Comparison of ENCODE assay signal across 23 cellular contexts in the genomic region with DNA sequence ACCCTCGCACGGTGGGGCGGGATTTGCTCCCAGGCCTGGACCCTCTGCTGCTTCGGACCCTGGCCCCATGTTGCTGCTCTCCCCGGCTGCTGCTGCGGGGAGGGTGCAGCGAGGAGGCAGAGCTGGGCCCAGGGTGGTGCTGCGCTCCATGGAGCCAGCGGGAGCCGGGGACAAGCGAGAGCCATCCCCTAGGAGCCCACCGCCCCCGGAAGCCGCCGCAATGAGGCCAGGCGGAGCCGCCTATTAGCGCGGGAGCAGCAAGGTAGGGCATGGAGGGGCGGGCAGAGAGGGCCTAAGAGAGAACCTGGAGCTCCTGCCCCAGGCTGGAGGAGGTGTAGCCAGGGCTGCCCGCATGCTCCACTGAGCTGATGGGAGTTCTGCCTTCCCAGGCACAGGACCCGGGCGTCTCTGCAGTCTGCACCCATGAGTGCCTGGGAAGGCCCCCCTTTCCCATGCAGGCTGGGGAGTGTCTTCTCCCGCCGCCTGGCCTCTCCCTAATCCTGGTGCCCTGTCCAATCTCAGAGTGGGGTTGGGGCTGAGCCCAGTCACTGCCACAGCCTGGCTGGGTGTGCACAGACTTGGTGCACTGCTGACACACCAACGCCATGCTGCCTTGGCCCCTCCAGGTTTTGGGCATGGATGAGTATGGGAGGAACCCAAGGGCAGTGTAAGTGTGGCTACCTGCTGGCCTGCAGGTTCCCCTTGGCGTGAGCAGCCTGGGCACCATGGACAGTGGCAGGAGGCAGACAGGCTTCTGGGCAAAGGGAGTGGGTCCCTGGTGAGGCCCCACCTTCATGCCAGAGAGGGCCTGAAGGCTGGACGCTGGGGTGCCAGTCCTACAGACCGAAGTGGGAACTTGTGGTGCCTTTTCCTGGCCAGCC.
DNase-seq lines count a peak whose midpoint lies in the region; ATAC-seq, FAIRE-seq and TF ChIP-seq lines count a peak whose summit lies in the region.
"Had no signal": no experiment of that assay in that cellular context is flagged by ENCODE, and none has a peak within 500 bp of the region (broad histone marks: within the 10 kb centered on the region; RNA-seq: fewer than 3 reads in every experiment).

No MANE protein-coding gene starts in this region.

- H3K27me3 ChIP-seq in GM12878 (replicated peaks in 1 of 2; ENCODE audit: control insufficient read depth in 2 of 2, insufficient read depth in 2 of 2, low read length in 1 of 2) (no peaks in the 10 kb centered on the region), neuronal stem cell (ENCODE audit: control insufficient read depth in 3 of 3, insufficient read depth in 3 of 3, low read depth in 1 of 3, low read length in 3 of 3) (no peaks in the 10 kb centered on the region), upper lobe of left lung (no peaks in the 10 kb centered on the region)
- H3K27me3 ChIP-seq: BLaER1, SJCRH30 had no signal

- no peak overlapping the region for H4K91ac ChIP-seq in neuronal stem cell (ENCODE audit: low read depth, low read length, poor library complexity)

- TF ChIP-seq CTCF in GM12878 (IDR thresholded peaks at IDR 0.05 in 2 of 3, conservative IDR thresholded peaks at IDR 0.05 in 1 of 3; ENCODE audit: control insufficient read depth in 2 of 3, extremely low read depth in 1 of 3, insufficient read depth in 1 of 3, low read depth in 3 of 3, low read length in 3 of 3) (no peak), upper lobe of left lung (IDR thresholded peaks at IDR 0.05) (no peak), RWPE1 (conservative IDR thresholded peaks at IDR 0.05; ENCODE audit: low read depth) (no peak)

- H4K20me1 ChIP-seq in GM12878 (ENCODE audit: control insufficient read depth, insufficient read depth) = no peaks in the 10 kb centered on the region
- H4K20me1 ChIP-seq: BLaER1 had no signal

- no peaks in the 10 kb centered on the region for H3K36me3 ChIP-seq in GM12878 (ENCODE audit: control insufficient read depth in 2 of 2, insufficient read depth in 2 of 2, low read length in 1 of 2)
- no peaks in the 10 kb centered on the region for H3K36me3 ChIP-seq in neuronal stem cell (replicated peaks in 1 of 2; ENCODE audit: control insufficient read depth in 2 of 2, insufficient read depth in 2 of 2, low read length in 2 of 2)
- H3K36me3 ChIP-seq in upper lobe of left lung = no peaks in the 10 kb centered on the region
- H3K36me3 ChIP-seq: BLaER1, SJCRH30 had no signal

- TF ChIP-seq POLR2A in GM12878 (IDR thresholded peaks at IDR 0.05; ENCODE audit: low read depth, low read length) = no peak
- no peak for TF ChIP-seq POLR2A in upper lobe of left lung (IDR thresholded peaks at IDR 0.05)

- ATAC-seq in GM12878 = no peak
- ATAC-seq in upper lobe of left lung (ENCODE audit: low FRiP score in 2 of 2) = peak; percentile 25 to 37
- no peak for ATAC-seq in HG03045 (IDR thresholded peaks at IDR 0.05; ENCODE audit: unreplicated experiment)
- ATAC-seq in left lobe of liver = no peak
- ATAC-seq: CD8-positive, alpha-beta T cell; PC-3 had no signal

- H2AFZ ChIP-seq in GM12878 (ENCODE audit: control insufficient read depth, low read depth, low read length) = no peak overlapping the region
- H2AFZ ChIP-seq in neuronal stem cell (ENCODE audit: low read length) = no peak overlapping the region

- BruUV-seq in GM12878 (replicated peaks; lab: Mats Ljungman, UMichigan) = no TSS peak

- H2BK12ac ChIP-seq in neuronal stem cell (ENCODE audit: low read length) = no peak overlapping the region

- no peak overlapping the region for H3K4ac ChIP-seq in neuronal stem cell (ENCODE audit: low read length)

- H2BK15ac ChIP-seq in neuronal stem cell (ENCODE audit: low read length) = peak overlapping the region; percentile 77

- H3K4me2 ChIP-seq in GM12878 (ENCODE audit: control insufficient read depth, insufficient read depth) (no peak overlapping the region), neuronal stem cell (ENCODE audit: insufficient read depth, low read length, poor library complexity, severe bottlenecking) (no peak overlapping the region)
- H3K4me2 ChIP-seq: BLaER1, KMS-11 had no signal

- intact Hi-C loops in GM12878 (cut with micrococcal nuclease; ENCODE audit: unreplicated experiment) = no loop called here

- H3K9ac ChIP-seq in GM12878 (ENCODE audit: control insufficient read depth, insufficient read depth, low read length) (no peak overlapping the region), neuronal stem cell (ENCODE audit: low read depth, low read length, poor library complexity) (peak overlapping the region; percentile 25)
- H3K9ac ChIP-seq: BLaER1, KMS-11 had no signal

- SMC1A ChIA-PET in GM12878 (lab: Charles Lee; ENCODE audit: uncharacterized antibody, unreplicated experiment) = interaction anchor here (0.6 to 1.7 kb wide), 3 partner anchors 11 to 134 kb away, joined by 3 to 4 read pairs (median 4); no protein-coding TSS in a partner anchor

- H3K79me2 ChIP-seq in GM12878 (ENCODE audit: control insufficient read depth, insufficient read depth, low read length) = no peaks in the 10 kb centered on the region

- H3K4me3 ChIP-seq in GM12878 = no peak overlapping the region
- no peak overlapping the region for H3K4me3 ChIP-seq in neuronal stem cell (ENCODE audit: low read length in 2 of 2)
- no peak overlapping the region for H3K4me3 ChIP-seq in upper lobe of left lung
- H3K4me3 ChIP-seq: BLaER1, SJCRH30 had no signal

- H3K27ac ChIP-seq in GM12878 (ENCODE audit: control insufficient read depth, insufficient read depth) (no peak overlapping the region), neuronal stem cell (replicated peaks; ENCODE audit: low read length) (no peak overlapping the region), upper lobe of left lung (no peak overlapping the region), RWPE1 (no peak overlapping the region)
- H3K27ac ChIP-seq: BLaER1, KMS-11, SJCRH30 had no signal

- no peaks in the 10 kb centered on the region for H3K79me1 ChIP-seq in neuronal stem cell (ENCODE audit: low read depth, low read length)

- H2BK120ac ChIP-seq in neuronal stem cell (ENCODE audit: low read depth, low read length) = no peak overlapping the region

- peak overlapping the region; percentile 61 for H3K23ac ChIP-seq in neuronal stem cell (ENCODE audit: low read depth, low read length, poor library complexity)

- no peak overlapping the region for H4K8ac ChIP-seq in neuronal stem cell (ENCODE audit: low read depth, low read length)

- TF ChIP-seq EP300 in GM12878 (IDR thresholded peaks at IDR 0.05; ENCODE audit: borderline replicate concordance in 1 of 2, control insufficient read depth in 1 of 2, low read depth in 2 of 2, low read length in 2 of 2) (no peak), upper lobe of left lung (IDR thresholded peaks at IDR 0.05) (no peak)

- WGBS in GM12878 (ENCODE audit: insufficient coverage, insufficient replicate concordance, low lambda C conversion rate, missing lambda C conversion rate) = 46% methylated on average over 20 of the region's 29 CpGs
- WGBS in neuronal stem cell (ENCODE audit: extremely low coverage in 2 of 2, insufficient read length in 2 of 2, insufficient replicate concordance in 1 of 2), 2 donors = no CpG with 5 or more reads among the region's 29 CpGs
- WGBS in upper lobe of left lung, 2 donors = 96% methylated on average over 16 to 28 of the region's 29 CpGs

- CTCF ChIA-PET in GM12878 (lab: Yijun Ruan, JAX) (no interaction called here), RWPE1 (lab: Yijun Ruan, JAX) (interaction anchor here (0.9 kb wide), 1 partner anchor 98 kb away, joined by 3 read pairs; no protein-coding TSS in a partner anchor)

- TF ChIP-seq RAD21 in GM12878 (IDR thresholded peaks at IDR 0.05; ENCODE audit: insufficient read depth, low read depth, low read length) = no peak

- H3K14ac ChIP-seq in neuronal stem cell (ENCODE audit: low read length) = no peak overlapping the region

- no peak for FAIRE-seq in GM12878 (lab: Jason Lieb, UNC)
- FAIRE-seq: GM12891 had no signal

- H3K4me1 ChIP-seq in GM12878 (ENCODE audit: control insufficient read depth, insufficient read depth, low read length) = no peaks in the 10 kb centered on the region
- no peaks in the 10 kb centered on the region for H3K4me1 ChIP-seq in neuronal stem cell (ENCODE audit: control insufficient read depth in 2 of 2, insufficient read depth in 1 of 2, low read depth in 1 of 2, low read length in 2 of 2)
- H3K4me1 ChIP-seq in upper lobe of left lung = no peaks in the 10 kb centered on the region
- H3K4me1 ChIP-seq: BLaER1, SJCRH30 had no signal

- no peak overlapping the region for H2BK5ac ChIP-seq in neuronal stem cell (ENCODE audit: low read length)

- peak overlapping the region; percentile 44 for H3K18ac ChIP-seq in neuronal stem cell (ENCODE audit: low read length)

- H3K9me3 ChIP-seq in GM12878 (replicated peaks; ENCODE audit: control insufficient read depth, insufficient read depth, low read length) (no peaks in the 10 kb centered on the region), neuronal stem cell (replicated peaks in 1 of 2; ENCODE audit: control insufficient read depth in 2 of 2, insufficient read depth in 1 of 2, low read depth in 1 of 2, low read length in 2 of 2) (no peaks in the 10 kb centered on the region), upper lobe of left lung (no peaks in the 10 kb centered on the region)
- H3K9me3 ChIP-seq: BLaER1, SJCRH30 had no signal

- POLR2A ChIA-PET in GM12878 (lab: Charles Lee) = no interaction called here
- POLR2A ChIA-PET in RWPE1 (lab: Yijun Ruan, JAX; ENCODE audit: low non-redundant PET) = no interaction called here

- peak; percentile 60 for DNase-seq in activated effector memory CD4-positive, alpha-beta T cell treated with anti-CD3 and anti-CD28 coated beads, Interleukin-2, amount 50 U/mL, for 16 hours
- DNase-seq in activated effector memory CD4-positive, alpha-beta T cell treated with Interleukin-2 at 50 U/mL for 16 hours = no peak
- DNase-seq in GM12878 (ENCODE audit: low read depth, low spot score) = no peak
- no peak for DNase-seq in neuronal stem cell (ENCODE audit: low spot score)
- peak in 1 of 2 donors; percentile 81 for DNase-seq in upper lobe of left lung
- DNase-seq in RWPE1 (ENCODE audit: low spot score) = no peak
- no peak for DNase-seq in left lobe of liver (ENCODE audit: low spot score)
- DNase-seq: CD8-positive, alpha-beta T cell; DMS53; EL; GOT3; HFFc6; MV-4-11; NCI-H1417; NCI-H187; NCI-H2107; NCI-H2227 treated with DMSO at 0.1 percent for 48 hours; PC-3; SJCRH30 had no signal

- in situ Hi-C loops in GM12878 (cut with MboI) = no loop called here

- no peak overlapping the region for H2AK5ac ChIP-seq in neuronal stem cell (ENCODE audit: low read depth, low read length)

- RAD21 ChIA-PET in GM12878 (lab: Charles Lee; ENCODE audit: unreplicated experiment) = no interaction called here

TF ChIP-seq in GM12878, 131 proteins besides CTCF, POLR2A, EP300 and RAD21 (continues in another document):
- TF ChIP-seq BHLHE40 (IDR thresholded peaks at IDR 0.05; ENCODE audit: borderline replicate concordance in 1 of 2, low read depth in 2 of 2, low read length in 1 of 2) (no peak), MEF2A (IDR thresholded peaks at IDR 0.05; ENCODE audit: insufficient read depth, low read depth, low read length) (no peak), DPF2 (IDR thresholded peaks at IDR 0.05) (no peak), YY1 (IDR thresholded peaks at IDR 0.05; ENCODE audit: low read depth, low read length) (no peak), MEF2B (IDR thresholded peaks at IDR 0.05; ENCODE audit: partially characterized antibody, poor library complexity, severe bottlenecking) (no peak)

Comparison
In these comparisons a context has a peak if more than half of its experiments do, and no peak if none do; other contexts are left out.
1. ATAC-seq: peak in upper lobe of left lung (2 of 2); none in GM12878 (single experiment), HG03045 (single experiment) and left lobe of liver (single experiment).